Comparison of ENCODE assay signal across 8 cellular contexts in genomic region chr2:209208211-209208610, GRCh38.
DNase-seq lines count a peak whose midpoint lies in the region; ATAC-seq, FAIRE-seq and TF ChIP-seq lines count a peak whose summit lies in the region.

No MANE protein-coding gene starts in this region.

- no peaks in the 10 kb centered on the region for H3K27me3 Mint-ChIP-seq in Calu3 (ENCODE audit: unreplicated experiment)

- FAIRE-seq in GM12891 (lab: Jason Lieb, UNC) = no peak

- ATAC-seq in GM18909 (IDR thresholded peaks at IDR 0.05; ENCODE audit: poor library complexity, unreplicated experiment) (peak; percentile 79), HG03442 (IDR thresholded peaks at IDR 0.05; ENCODE audit: unreplicated experiment) (peak; percentile 40), HG03108 (IDR thresholded peaks at IDR 0.05; ENCODE audit: unreplicated experiment) (no peak)
- ATAC-seq in stimulated activated naive CD8-positive, alpha-beta T cell treated with anti-CD3 and anti-CD28 coated beads, Interleukin-15, Interleukin-2, amounts not matched to agents 100 U/mL and 50 U/mL, for 24 hours = no peak

- H3K9me3 Mint-ChIP-seq in Calu3 (ENCODE audit: low read depth, unreplicated experiment) = no peaks in the 10 kb centered on the region

- H3K27ac ChIP-seq in SU-DHL-6 (ENCODE audit: low read depth, low read length) = no peak overlapping the region

- intact Hi-C loops in Calu3 (cut with micrococcal nuclease; ENCODE audit: unreplicated experiment) = loop anchor here (1.0 to 2.0 kb wide), 4 partner anchors 115 to 801 kb away; no protein-coding TSS in a partner anchor

- no peak overlapping the region for H2AFZ ChIP-seq in SU-DHL-6 (ENCODE audit: low read depth, low read length, severe bottlenecking)

- no peaks in the 10 kb centered on the region for H3K9me3 ChIP-seq in SU-DHL-6 (ENCODE audit: insufficient read depth, low read length)

- peaks cover 8% of the 10 kb centered on the region for H3K4me1 Mint-ChIP-seq in Calu3 (ENCODE audit: low read depth, unreplicated experiment)

- no peaks in the 10 kb centered on the region for H3K27me3 ChIP-seq in SU-DHL-6 (ENCODE audit: low read length)

- H3K9ac ChIP-seq in SU-DHL-6 (ENCODE audit: low read length) = no peak overlapping the region

- CTCF ChIA-PET in Calu3 (lab: Charles Lee) = no interaction called here

- TF ChIP-seq CTCF in Calu3 (IDR thresholded peaks at IDR 0.05; ENCODE audit: unreplicated experiment) (peak; percentile 81), SU-DHL-6 (IDR thresholded peaks at IDR 0.05; ENCODE audit: insufficient read depth, low read length, poor library complexity, severe bottlenecking) (peak; percentile 57)

- no TSS peak for BruUV-seq in Calu3 (replicated peaks; lab: Mats Ljungman, UMichigan)

- TF ChIP-seq POLR2A in GM12891 (IDR thresholded peaks at IDR 0.05; ENCODE audit: low read depth, low read length) = no peak

- no peaks in the 10 kb centered on the region for H3K79me2 ChIP-seq in SU-DHL-6 (ENCODE audit: insufficient read depth, low read length)

- DNase-seq in Calu3 = peak; percentile 63
- peak; percentile 29 for DNase-seq in globus pallidus (ENCODE audit: low spot score)
- peak; percentile 11 for DNase-seq in stimulated activated naive CD8-positive, alpha-beta T cell treated with anti-CD3 and anti-CD28 coated beads, Interleukin-15, Interleukin-2, amounts not matched to agents 100 U/mL and 50 U/mL, for 24 hours
- no peak for DNase-seq in GM12891 (ENCODE audit: insufficient read length, low spot score)

- no peaks in the 10 kb centered on the region for H4K20me1 ChIP-seq in SU-DHL-6 (ENCODE audit: low read depth, low read length)

- H3K36me3 ChIP-seq in SU-DHL-6 (ENCODE audit: low read length) = no peaks in the 10 kb centered on the region

- peak overlapping the region; percentile 35 for H3K4me2 ChIP-seq in SU-DHL-6 (ENCODE audit: low read depth, low read length, poor library complexity, severe bottlenecking)

- H3K9me2 ChIP-seq in SU-DHL-6 (replicated peaks; ENCODE audit: insufficient read depth, low read length) = no peaks in the 10 kb centered on the region

- no peaks in the 10 kb centered on the region for H3F3A ChIP-seq in SU-DHL-6 (ENCODE audit: insufficient read depth)

- peak overlapping the region; percentile 54 for H3K4me3 Mint-ChIP-seq in Calu3 (ENCODE audit: low read depth, unreplicated experiment)

- H3K36me3 Mint-ChIP-seq in Calu3 (ENCODE audit: insufficient read depth, unreplicated experiment) = no peaks in the 10 kb centered on the region

- peak overlapping the region; percentile 31 for H3K27ac Mint-ChIP-seq in Calu3 (ENCODE audit: unreplicated experiment)

- no peak overlapping the region for H3K4me3 ChIP-seq in SU-DHL-6 (ENCODE audit: insufficient read depth, low read length, poor library complexity, severe bottlenecking)

TF ChIP-seq in GM12891, 5 proteins besides CTCF, POLR2A, EP300 and RAD21:
- TF ChIP-seq POU2F2 (IDR thresholded peaks at IDR 0.05; ENCODE audit: low read depth, low read length) (no peak), POLR2AphosphoS5 (IDR thresholded peaks at IDR 0.05; ENCODE audit: low read depth, low read length) (no peak), TAF1 (IDR thresholded peaks at IDR 0.05; ENCODE audit: low read depth, low read length) (no peak), PAX5 (IDR thresholded peaks at IDR 0.05; ENCODE audit: insufficient read depth, low read length, severe bottlenecking) (no peak), SPI1 (IDR thresholded peaks at IDR 0.05; ENCODE audit: low read depth, low read length) (no peak)

Comparison
In these comparisons a context has a peak if more than half of its experiments do, and no peak if none do; other contexts are left out.
1. ATAC-seq: peak in GM18909 (single experiment) and HG03442 (single experiment); none in stimulated activated naive CD8-positive, alpha-beta T cell treated with anti-CD3 and anti-CD28 coated beads, Interleukin-15, Interleukin-2, amounts not matched to agents 100 U/mL and 50 U/mL, for 24 hours (single experiment) and HG03108 (single experiment).